Comparison of ENCODE assay signal across 11 cellular contexts in the genomic region with DNA sequence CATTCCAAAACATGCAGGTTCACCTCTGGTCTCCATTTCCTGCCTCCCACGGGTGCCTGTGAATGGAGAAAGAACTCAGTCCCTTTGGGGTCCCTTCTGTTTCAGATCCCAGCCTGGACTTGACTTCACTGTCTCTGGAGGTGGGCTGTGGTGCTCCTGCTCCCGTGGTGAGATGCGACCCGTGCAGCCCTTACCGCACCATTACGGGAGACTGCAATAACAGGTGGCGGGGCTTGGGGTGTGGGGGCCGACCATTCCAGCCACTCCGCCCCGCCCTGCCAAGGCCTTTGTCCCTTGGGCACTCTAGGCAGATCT. TPM values are rescaled to one million over a fixed set of nuclear protein-coding genes. Genes with fewer than 3 reads are reported as not detected.
DNase-seq lines count a peak whose midpoint lies in the region; ATAC-seq and TF ChIP-seq lines count a peak whose summit lies in the region.
"Had no signal": no experiment of that assay in that cellular context is flagged by ENCODE, and none has a peak within 500 bp of the region (broad histone marks: within the 10 kb centered on the region; RNA-seq: fewer than 3 reads in every experiment).

No MANE protein-coding gene starts in this region.

- H3K27ac Mint-ChIP-seq in naive B cell, result no peak overlapping the region
- H3K27ac Mint-ChIP-seq: activated T-helper 2 cell treated with anti-CD3 and anti-CD28 coated beads, Interferon-gamma antibody, Interleukin-2, Interleukin-4, amounts not matched to agents 10 μg/mL and 5 μg/mL and 100 μg/mL, durations not matched to agents 14 hours and 24 hours and 36 hours had no signal

- peaks cover 10 to 16% (median 13%) of the 10 kb centered on the region in 3 donors for H3K4me1 Mint-ChIP-seq in naive B cell

- ATAC-seq in naive B cell (ENCODE audit: low read depth in 2 of 2), result no peak

- H3K36me3 ChIP-seq in H7 (replicated peaks; ENCODE audit: control insufficient read depth, insufficient read depth, low read length), result no peaks in the 10 kb centered on the region

- H3K9me3 Mint-ChIP-seq in naive B cell, result no peaks in the 10 kb centered on the region
- H3K9me3 Mint-ChIP-seq: activated T-helper 2 cell treated with anti-CD3 and anti-CD28 coated beads, Interferon-gamma antibody, Interleukin-2, Interleukin-4, amounts not matched to agents 10 μg/mL and 5 μg/mL and 100 μg/mL, durations not matched to agents 14 hours and 24 hours and 36 hours had no signal

- TF ChIP-seq CTCF in AG04449 (IDR thresholded peaks at IDR 0.05; ENCODE audit: insufficient read depth, low read length, missing control alignments) (no peak), GM20000 (IDR thresholded peaks at IDR 0.05; ENCODE audit: extremely low read depth, missing control alignments) (no peak)

- peaks cover 61% of the 10 kb centered on the region for H3K27me3 ChIP-seq in H7 (ENCODE audit: control insufficient read depth, insufficient read depth, low read length)

- no peaks in the 10 kb centered on the region for H3K36me3 Mint-ChIP-seq in naive B cell

- intact Hi-C loops in posterior cingulate gyrus (cut with DNase I), result loop anchor here (1.0 kb wide), 1 partner anchor 168 kb away; a partner anchor contains a TSS

- no peak for DNase-seq in AG04449 (ENCODE audit: low read depth, low spot score)
- no peak for DNase-seq in H7
- peak; percentile 13 for DNase-seq in cerebellar cortex (ENCODE audit: low spot score)
- DNase-seq in naive B cell, result no peak
- no peak for DNase-seq in posterior cingulate gyrus
- no peak for DNase-seq in medulla oblongata (ENCODE audit: extremely low spot score)
- DNase-seq in GM20000 (ENCODE audit: low spot score), result no peak
- no peak for DNase-seq in activated CD8-positive, alpha-beta memory T cell treated with anti-CD3 and anti-CD28 coated beads for 24 hours

- H3K4me3 ChIP-seq in AG04449 (ENCODE audit: low read depth, low read length), result peak overlapping the region; percentile 62
- H3K4me3 ChIP-seq in H7 (ENCODE audit: insufficient read depth, low read depth, low read length), result peak overlapping the region; percentile 30; the same call in 1 of the 2 replicates

- POLR2A ChIA-PET in AG04449 (lab: Yijun Ruan, JAX), result no interaction called here

- CTCF ChIA-PET in AG04449 (lab: Yijun Ruan, JAX), result interaction anchor here (0.6 to 6.4 kb wide), 20 partner anchors 9 to 210 kb away, joined by 3 to 72 read pairs (median 6); a partner anchor contains a TSS

- peaks cover 23 to 28% (median 26%) of the 10 kb centered on the region in 3 donors for H3K27me3 Mint-ChIP-seq in naive B cell

- peak overlapping the region; percentile 31 to 90 (median 83) for H3K4me3 Mint-ChIP-seq in naive B cell

RNA-seq across cellular contexts. Expression of a gene that starts 10.5 kb away (rescaled TPM):
- not detected in 2 replicates for total RNA-seq in H7 (2014; rRNA removed; shearing (Covaris generic))
- polyA plus RNA-seq in naive B cell (ENCODE audit: low read depth in 6 of 6), result not detected
- total RNA-seq: activated T-helper 2 cell treated with anti-CD3 and anti-CD28 coated beads, Interferon-gamma antibody, Interleukin-2, Interleukin-4, amounts not matched to agents 10 μg/mL and 5 μg/mL and 100 μg/mL, durations not matched to agents 14 hours and 24 hours and 36 hours; epithelial cell of proximal tubule; ureter had no signal

RNA-seq across cellular contexts. Expression of a gene that starts 29.9 kb away (rescaled TPM):
- 26.8 and 28.3 TPM in 2 replicates for total RNA-seq in H7 (2014; rRNA removed; shearing (Covaris generic))
- polyA plus RNA-seq in naive B cell (ENCODE audit: low read depth in 6 of 6), result 1 to 10 TPM; 2.1 to 7.0 (median 3.7) TPM

RNA-seq across cellular contexts. Expression of a gene that starts 31.8 kb away (rescaled TPM):
- total RNA-seq in H7 (2014; rRNA removed; shearing (Covaris generic)), result not detected in 2 replicates
- under 1 TPM in 2 of 6 donors, not detected in 4; 0.12 to 0.29 TPM for polyA plus RNA-seq in naive B cell (ENCODE audit: low read depth in 6 of 6)
- total RNA-seq: activated T-helper 2 cell treated with anti-CD3 and anti-CD28 coated beads, Interferon-gamma antibody, Interleukin-2, Interleukin-4, amounts not matched to agents 10 μg/mL and 5 μg/mL and 100 μg/mL, durations not matched to agents 14 hours and 24 hours and 36 hours; epithelial cell of proximal tubule had no signal

RNA-seq across cellular contexts. Expression of a gene that starts 56.4 kb away (rescaled TPM):
- not detected in 2 replicates for total RNA-seq in H7 (2014; rRNA removed; shearing (Covaris generic))
- not detected for polyA plus RNA-seq in naive B cell (ENCODE audit: low read depth in 6 of 6)
- total RNA-seq: activated T-helper 2 cell treated with anti-CD3 and anti-CD28 coated beads, Interferon-gamma antibody, Interleukin-2, Interleukin-4, amounts not matched to agents 10 μg/mL and 5 μg/mL and 100 μg/mL, durations not matched to agents 14 hours and 24 hours and 36 hours; epithelial cell of proximal tubule; ureter had no signal
